In the genomic region with DNA sequence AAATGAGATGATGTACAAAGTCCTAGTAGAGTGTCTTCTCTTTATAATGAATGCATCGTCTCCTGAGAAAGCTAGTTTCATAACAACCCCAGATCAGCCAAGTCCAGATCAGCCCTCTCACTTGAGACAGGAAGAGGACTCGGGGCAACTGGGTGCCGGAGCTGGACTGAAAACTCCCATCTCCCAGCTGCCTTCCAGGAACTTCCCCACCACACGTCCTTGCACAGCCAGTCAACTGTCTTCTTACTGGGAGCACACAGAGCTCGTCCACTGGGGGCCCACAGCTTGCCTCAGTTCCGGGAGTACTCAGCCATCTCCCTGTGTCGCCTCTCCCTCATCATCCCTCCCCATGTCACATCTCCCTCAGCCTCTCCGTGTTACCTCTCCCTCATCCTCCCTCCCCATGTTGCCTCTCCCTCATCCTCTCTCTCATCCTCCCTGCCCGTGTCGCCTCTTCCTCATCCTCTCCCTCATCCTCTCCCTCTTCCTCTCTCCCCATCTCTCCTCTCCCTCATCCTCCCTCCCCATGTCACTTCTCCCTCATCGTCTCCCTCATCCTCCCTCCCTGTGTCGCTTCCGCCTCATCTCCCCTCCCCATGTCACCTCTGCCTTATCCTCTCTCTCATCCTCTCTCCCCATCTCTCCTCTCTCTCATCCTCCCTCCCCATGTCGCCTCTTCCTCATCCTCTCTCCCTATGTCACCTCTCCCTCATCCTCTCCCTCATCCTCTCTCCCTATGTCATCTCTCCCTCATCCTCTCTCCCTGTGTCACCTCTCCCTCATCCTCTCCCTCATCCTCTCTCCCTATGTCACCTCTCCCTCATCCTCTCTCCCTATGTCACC, we compare ENCODE assay signal across 1 cellular context.
TF ChIP-seq lines count a peak whose summit lies in the region.

No MANE protein-coding gene starts in this region.

TF ChIP-seq in WTC11, 78 proteins besides CTCF, POLR2A, EP300 and RAD21 (continued from another document):
- no peak for TF ChIP-seq ZNF138 (CRISPR knock-in tag; conservative IDR thresholded peaks at IDR 0.05)
